23 cellular contexts compared by ENCODE assay signal in the genomic region with DNA sequence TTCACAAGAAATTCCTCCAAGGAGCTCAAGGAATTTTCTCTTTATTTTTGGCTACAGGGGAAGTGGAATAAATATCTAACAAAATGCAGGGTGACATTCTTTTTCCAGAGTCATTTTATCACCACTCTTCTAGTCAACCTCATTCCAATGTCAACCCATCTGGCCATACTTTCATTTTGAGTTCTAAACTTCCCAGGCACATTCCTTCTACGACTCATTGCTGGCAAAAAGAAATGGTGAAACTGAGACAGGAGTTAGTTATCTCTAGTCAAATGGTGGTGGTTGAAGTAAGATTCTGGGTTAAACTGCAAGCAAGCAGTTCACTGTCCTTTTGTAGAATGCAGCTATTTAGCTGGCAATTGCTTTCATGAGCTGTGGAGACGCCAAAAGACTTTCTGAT.
A peak's percentile ranks its signal among the peaks of the same experiment; 100 is the strongest.
DNase-seq lines count a peak whose midpoint lies in the region; ATAC-seq and TF ChIP-seq lines count a peak whose summit lies in the region.
"Had no signal": no experiment of that assay in that cellular context is flagged by ENCODE, and none has a peak within 500 bp of the region (broad histone marks: within the 10 kb centered on the region; RNA-seq: fewer than 3 reads in every experiment).

No MANE protein-coding gene starts in this region.

- no peaks in the 10 kb centered on the region for H3K4me1 ChIP-seq in esophagus squamous epithelium
- H3K4me1 ChIP-seq: upper lobe of left lung had no signal

- DNase-seq in AG10803 (ENCODE audit: low read depth) (peak; percentile 71), NCI-H226 (peak; percentile 45), coronary artery (ENCODE audit: low spot score) (no peak), osteocyte (ENCODE audit: extremely low spot score, unreplicated experiment) (no peak), esophagus squamous epithelium (lab: John Stamatoyannopoulos, UW) (no peak), progenitor cell of endocrine pancreas (ENCODE audit: low spot score, unreplicated experiment) (no peak), NCI-H345 treated with DMSO at 0.1 percent for 48 hours (lab: John Stamatoyannopoulos, UW; ENCODE audit: unreplicated experiment) (no peak)
- DNase-seq: ACHN; activated CD8-positive, alpha-beta T cell treated with anti-CD3 and anti-CD28 coated beads for 36 hours; activated T-cell treated with anti-CD3 and anti-CD28 coated beads for 4 hours; amygdala; islet precursor cell; MG63; NCI-H1417 treated with DMSO at 0.1 percent for 48 hours; NCI-H526 treated with DMSO at 0.1 percent for 48 hours; SW 1271; upper lobe of left lung had no signal

- intact Hi-C loops in esophagus squamous epithelium (cut with DNase I), result no loop called here

- no peak overlapping the region for H3K4me3 ChIP-seq in AG10803 (ENCODE audit: low read length)
- peak overlapping the region; percentile 52 for H3K4me3 ChIP-seq in coronary artery
- no peak overlapping the region for H3K4me3 ChIP-seq in esophagus squamous epithelium
- H3K4me3 ChIP-seq: MG63, upper lobe of left lung had no signal

- ATAC-seq in HG03432 (IDR thresholded peaks at IDR 0.05; ENCODE audit: unreplicated experiment), result no peak
- ATAC-seq: activated CD4-positive, CD25-positive, alpha-beta regulatory T cell treated with anti-CD3 and anti-CD28 coated beads, Interleukin-2, amount 50 U/mL, for 24 hours; activated CD8-positive, alpha-beta T cell treated with anti-CD3 and anti-CD28 coated beads for 36 hours had no signal

- no peaks in the 10 kb centered on the region for H3K9me3 ChIP-seq in esophagus squamous epithelium
- H3K9me3 ChIP-seq: MG63, upper lobe of left lung had no signal

- H3K27ac ChIP-seq in coronary artery (peak overlapping the region in 1 of 2 donors; percentile 7), esophagus squamous epithelium (no peak overlapping the region)
- H3K27ac ChIP-seq: HL-60, upper lobe of left lung had no signal

- 44 to 80% methylated on average over 2 of the region's 2 CpGs for WGBS in esophagus squamous epithelium, 2 donors

- TF ChIP-seq CTCF in AG10803 (conservative IDR thresholded peaks at IDR 0.05; ENCODE audit: low read length) (no peak), coronary artery (IDR thresholded peaks at IDR 0.05) (no peak), osteocyte (IDR thresholded peaks at IDR 0.05) (no peak), esophagus squamous epithelium (IDR thresholded peaks at IDR 0.05) (no peak), progenitor cell of endocrine pancreas (IDR thresholded peaks at IDR 0.05; ENCODE audit: unreplicated experiment) (no peak)

- no peak for TF ChIP-seq POLR2A in esophagus squamous epithelium (IDR thresholded peaks at IDR 0.05)

- H3K27me3 Mint-ChIP-seq in osteocyte (ENCODE audit: unreplicated experiment) (no peaks in the 10 kb centered on the region), progenitor cell of endocrine pancreas (no peaks in the 10 kb centered on the region)
- H3K27me3 Mint-ChIP-seq: central memory CD8-positive, alpha-beta T cell; IgD-negative memory B cell had no signal

- no peaks in the 10 kb centered on the region for H3K36me3 ChIP-seq in esophagus squamous epithelium
- H3K36me3 ChIP-seq: MG63, upper lobe of left lung had no signal

- H3K9me3 Mint-ChIP-seq in osteocyte (ENCODE audit: unreplicated experiment) (no peaks in the 10 kb centered on the region), progenitor cell of endocrine pancreas (ENCODE audit: low read depth) (no peaks in the 10 kb centered on the region)
- H3K9me3 Mint-ChIP-seq: activated CD8-positive, alpha-beta T cell treated with anti-CD3 and anti-CD28 coated beads for 36 hours; central memory CD8-positive, alpha-beta T cell; IgD-negative memory B cell; stimulated activated naive CD8-positive, alpha-beta T cell treated with anti-CD3 and anti-CD28 coated beads, Interleukin-15, Interleukin-2, amounts not matched to agents 100 ng/mL and 50 ng/mL, for 24 hours had no signal

- no peaks in the 10 kb centered on the region for H3K27me3 ChIP-seq in esophagus squamous epithelium
- H3K27me3 ChIP-seq: MG63, upper lobe of left lung had no signal

- H3K27ac Mint-ChIP-seq in osteocyte (ENCODE audit: unreplicated experiment) (peak overlapping the region; percentile 27), progenitor cell of endocrine pancreas (no peak overlapping the region)
- H3K27ac Mint-ChIP-seq: activated CD8-positive, alpha-beta T cell treated with anti-CD3 and anti-CD28 coated beads for 36 hours; IgD-negative memory B cell; stimulated activated naive CD8-positive, alpha-beta T cell treated with anti-CD3 and anti-CD28 coated beads, Interleukin-15, Interleukin-2, amounts not matched to agents 100 ng/mL and 50 ng/mL, for 24 hours had no signal

- H3K4me3 Mint-ChIP-seq in osteocyte (ENCODE audit: unreplicated experiment), result no peak overlapping the region
- H3K4me3 Mint-ChIP-seq in progenitor cell of endocrine pancreas (ENCODE audit: low read depth), result no peak overlapping the region
- H3K4me3 Mint-ChIP-seq: activated CD8-positive, alpha-beta T cell treated with anti-CD3 and anti-CD28 coated beads for 36 hours; central memory CD8-positive, alpha-beta T cell; IgD-negative memory B cell; stimulated activated naive CD8-positive, alpha-beta T cell treated with anti-CD3 and anti-CD28 coated beads, Interleukin-15, Interleukin-2, amounts not matched to agents 100 ng/mL and 50 ng/mL, for 24 hours had no signal

- no peaks in the 10 kb centered on the region for H3K36me3 Mint-ChIP-seq in osteocyte (ENCODE audit: unreplicated experiment)
- peaks cover 7% of the 10 kb centered on the region for H3K36me3 Mint-ChIP-seq in progenitor cell of endocrine pancreas (ENCODE audit: insufficient read depth)
- H3K36me3 Mint-ChIP-seq: IgD-negative memory B cell had no signal

- peaks cover 53% of the 10 kb centered on the region for H3K4me1 Mint-ChIP-seq in osteocyte (ENCODE audit: unreplicated experiment)
- peaks cover 1% of the 10 kb centered on the region for H3K4me1 Mint-ChIP-seq in progenitor cell of endocrine pancreas (ENCODE audit: low read depth)

Comparison
In these comparisons a context has a peak if more than half of its experiments do, and no peak if none do; other contexts are left out.
1. DNase-seq: peak in AG10803 (single experiment) and NCI-H226 (single experiment); none in coronary artery (single experiment), osteocyte (single experiment), esophagus squamous epithelium (single experiment), progenitor cell of endocrine pancreas (single experiment) and NCI-H345 treated with DMSO at 0.1 percent for 48 hours (single experiment).